In the genomic region with DNA sequence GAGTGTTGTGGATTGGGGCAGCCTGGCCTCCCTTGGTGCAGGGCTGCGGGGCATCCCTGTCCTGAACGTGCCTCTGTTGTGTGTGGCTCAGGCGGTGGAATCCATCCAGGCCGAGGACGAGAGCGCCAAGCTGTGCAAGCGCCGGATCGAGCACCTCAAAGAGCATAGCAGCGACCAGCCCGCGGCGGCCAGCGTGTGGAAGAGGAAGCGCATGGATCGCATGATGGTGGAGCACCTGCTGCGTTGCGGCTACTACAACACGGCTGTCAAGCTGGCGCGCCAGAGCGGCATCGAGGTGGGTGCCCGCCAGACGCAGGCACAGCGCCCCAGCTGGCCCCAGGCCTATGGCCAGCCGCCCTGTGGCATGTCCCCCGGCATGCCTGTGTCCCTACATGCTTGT, we compare ENCODE assay signal across 27 cellular contexts. TPM values are rescaled to one million over a fixed set of nuclear protein-coding genes. Genes with fewer than 3 reads are reported as not detected.
DNase-seq lines count a peak whose midpoint lies in the region; ATAC-seq, FAIRE-seq and TF ChIP-seq lines count a peak whose summit lies in the region.
"Had no signal": no experiment of that assay in that cellular context is flagged by ENCODE, and none has a peak within 500 bp of the region (broad histone marks: within the 10 kb centered on the region; RNA-seq: fewer than 3 reads in every experiment).

No MANE protein-coding gene starts in this region.

- no peak overlapping the region for H3K4me2 ChIP-seq in HepG2 (ENCODE audit: low read depth, low read length)
- H3K4me2 ChIP-seq: A549; BLaER1 treated with 17β-estradiol and CSF1 and Interleukin-3, amounts not matched to agents 10 nM and 100 nM had no signal

- H3K79me2 ChIP-seq in HepG2 (ENCODE audit: insufficient read depth, low read length) = peaks cover 25% of the 10 kb centered on the region

- no peak overlapping the region for H3K4me3 Mint-ChIP-seq in chondrocyte (ENCODE audit: unreplicated experiment)
- peak overlapping the region in 1 of 2 donors; percentile 21 for H3K4me3 Mint-ChIP-seq in stimulated activated naive CD8-positive, alpha-beta T cell treated with anti-CD3 and anti-CD28 coated beads, Interleukin-15, amount 100 ng/mL, for 72 hours
- H3K4me3 Mint-ChIP-seq: HFFc6 had no signal

- POLR2A ChIA-PET in HepG2 (lab: Yijun Ruan, JAX) = no interaction called here

- DNase-seq in HepG2 (ENCODE audit: low spot score) (no peak), right lobe of liver (no peak), chondrocyte (ENCODE audit: low spot score) (peak; percentile 87), T1000 (lab: John Stamatoyannopoulos, UW) (no peak)
- DNase-seq in stimulated activated naive CD8-positive, alpha-beta T cell treated with anti-CD3 and anti-CD28 coated beads, Interleukin-15, amount 100 ng/mL, for 72 hours = no peak
- DNase-seq in activated naive CD4-positive, alpha-beta T cell (lab: John Stamatoyannopoulos, UW) = no peak
- DNase-seq: AML-193; CD4-positive, alpha-beta T cell; DMS53; HFFc6; KG1; MM.1S; NCI-H2029; NCI-H446 treated with DMSO at 0.1 percent for 48 hours; NCI-H526; NCI-H82; NK-92 treated with Interleukin-12 subunit alpha and Interleukin-12 subunit beta, amount 100 ng/mL, for 24 hours; PC-3; SHP77 had no signal

- H3K27me3 ChIP-seq in HepG2 (ENCODE audit: control insufficient read depth in 1 of 2, insufficient read depth in 2 of 2, low read length in 2 of 2) (no peaks in the 10 kb centered on the region), right lobe of liver (no peaks in the 10 kb centered on the region)
- H3K27me3 ChIP-seq: BLaER1 treated with 17β-estradiol and CSF1 and Interleukin-3, amounts not matched to agents 10 nM and 100 nM had no signal

- no peak for FAIRE-seq in HepG2 (lab: Jason Lieb, UNC)
- FAIRE-seq: A549, D721Med, G401.6, HTR-8/SVneo had no signal

- no peak overlapping the region for H2AFZ ChIP-seq in HepG2 (ENCODE audit: low read length)

- H4K20me1 ChIP-seq in HepG2 (ENCODE audit: insufficient read depth, low read length) = peaks cover 1% of the 10 kb centered on the region; the same call in 1 of the 2 replicates

- no peaks in the 10 kb centered on the region for H3K27me3 Mint-ChIP-seq in chondrocyte (ENCODE audit: low read depth)
- no peaks in the 10 kb centered on the region for H3K27me3 Mint-ChIP-seq in stimulated activated naive CD8-positive, alpha-beta T cell treated with anti-CD3 and anti-CD28 coated beads, Interleukin-15, amount 100 ng/mL, for 72 hours
- H3K27me3 Mint-ChIP-seq: CD4-positive, alpha-beta T cell had no signal

- H3K27ac Mint-ChIP-seq in chondrocyte (ENCODE audit: unreplicated experiment) = no peak overlapping the region
- H3K27ac Mint-ChIP-seq in stimulated activated naive CD8-positive, alpha-beta T cell treated with anti-CD3 and anti-CD28 coated beads, Interleukin-15, amount 100 ng/mL, for 72 hours = peak overlapping the region in 1 of 2 donors; percentile 5
- H3K27ac Mint-ChIP-seq: HFFc6 had no signal

- peaks cover 26 to 58% of the 10 kb centered on the region in 2 experiments for H3K36me3 ChIP-seq in HepG2 (replicated peaks in 1 of 2; ENCODE audit: control insufficient read depth in 1 of 2, insufficient read depth in 2 of 2, low read length in 2 of 2)
- peaks cover 0 to 41% (median 14%) of the 10 kb centered on the region in 4 donors for H3K36me3 ChIP-seq in right lobe of liver
- peaks cover 75% of the 10 kb centered on the region for H3K36me3 ChIP-seq in KOPT-K1 (ENCODE audit: insufficient read depth, low read length)

- H3K9me3 ChIP-seq in HepG2 (ENCODE audit: low read length) (no peaks in the 10 kb centered on the region), right lobe of liver (no peaks in the 10 kb centered on the region), KOPT-K1 (ENCODE audit: insufficient read depth, low read length, poor library complexity, severe bottlenecking) (peaks cover 19% of the 10 kb centered on the region)
- H3K9me3 ChIP-seq: A549, HAP-1 had no signal

- no peak overlapping the region for H3K27ac ChIP-seq in HepG2 (ENCODE audit: extremely low read length, insufficient read depth, low read length)
- no peak overlapping the region for H3K27ac ChIP-seq in right lobe of liver
- H3K27ac ChIP-seq in KOPT-K1 (ENCODE audit: low read depth, low read length, poor library complexity, severe bottlenecking) = peak overlapping the region; percentile 25
- H3K27ac ChIP-seq: A549; BLaER1 treated with 17β-estradiol and CSF1 and Interleukin-3, amounts not matched to agents 10 nM and 100 nM had no signal

- no peak overlapping the region for H3K9ac ChIP-seq in HepG2 (ENCODE audit: insufficient read depth, low read depth, low read length)
- H3K9ac ChIP-seq: BLaER1 treated with 17β-estradiol and CSF1 and Interleukin-3, amounts not matched to agents 10 nM and 100 nM had no signal

- H3K36me3 Mint-ChIP-seq in chondrocyte (ENCODE audit: low read depth) = peaks cover 28% of the 10 kb centered on the region

- no peak for TF ChIP-seq POLR2A in HepG2 (IDR thresholded peaks at IDR 0.05; ENCODE audit: insufficient read depth in 1 of 2, low read depth in 2 of 2, low read length in 2 of 2)
- no peak for TF ChIP-seq POLR2A in right lobe of liver (IDR thresholded peaks at IDR 0.05)

- H3K4me3 ChIP-seq in HepG2 (replicated peaks in 1 of 3; ENCODE audit: insufficient read depth in 1 of 3, low read depth in 2 of 3, low read length in 3 of 3) (no peak overlapping the region), right lobe of liver (no peak overlapping the region)
- H3K4me3 ChIP-seq: A549; BLaER1 treated with 17β-estradiol and CSF1 and Interleukin-3, amounts not matched to agents 10 nM and 100 nM; HAP-1 had no signal

- no TSS peak for BruUV-seq in HepG2 (replicated peaks; lab: Mats Ljungman, UMichigan)

- CTCF ChIA-PET in HepG2 (lab: Yijun Ruan, JAX; ENCODE audit: low intra/inter-chr PET ratio, low total read pairs) = no interaction called here

- TF ChIP-seq RAD21 in HepG2 (CRISPR knock-in tag; IDR thresholded peaks at IDR 0.05) = no peak

- in situ Hi-C loops in HepG2 (cut with HindIII; ENCODE audit: extremely low pct_ligation_motif_present, low pct_unique_long_range_greater_than_20kb) = no loop called here

- ATAC-seq in HepG2 = no peak
- ATAC-seq in right lobe of liver = no peak
- peak; percentile 8 for ATAC-seq in stimulated activated naive CD8-positive, alpha-beta T cell treated with anti-CD3 and anti-CD28 coated beads, Interleukin-15, amount 100 ng/mL, for 72 hours
- ATAC-seq in GM21515 (IDR thresholded peaks at IDR 0.05; ENCODE audit: unreplicated experiment) = no peak
- ATAC-seq: A549, PC-3 had no signal

- peaks cover 2% of the 10 kb centered on the region for H3K4me1 Mint-ChIP-seq in chondrocyte (ENCODE audit: low read depth)
- peaks cover 47% of the 10 kb centered on the region for H3K4me1 Mint-ChIP-seq in stimulated activated naive CD8-positive, alpha-beta T cell treated with anti-CD3 and anti-CD28 coated beads, Interleukin-15, amount 100 ng/mL, for 72 hours

- peaks cover 27% of the 10 kb centered on the region for H3K4me1 ChIP-seq in HepG2 (ENCODE audit: insufficient read depth, low read length)
- peaks cover 0 to under 1% (median 0%) of the 10 kb centered on the region in 4 donors for H3K4me1 ChIP-seq in right lobe of liver
- H3K4me1 ChIP-seq: A549, HAP-1 had no signal

- intact Hi-C loops in HepG2 (cut with micrococcal nuclease; ENCODE audit: unreplicated experiment) (no loop called here), right lobe of liver (cut with DNase I) (no loop called here)

- H3K9me3 Mint-ChIP-seq in chondrocyte (ENCODE audit: low read depth) = no peaks in the 10 kb centered on the region
- no peaks in the 10 kb centered on the region for H3K9me3 Mint-ChIP-seq in stimulated activated naive CD8-positive, alpha-beta T cell treated with anti-CD3 and anti-CD28 coated beads, Interleukin-15, amount 100 ng/mL, for 72 hours
- H3K9me3 Mint-ChIP-seq: CD4-positive, alpha-beta T cell; HFFc6 had no signal

- TF ChIP-seq EP300 in HepG2 (IDR thresholded peaks at IDR 0.05; ENCODE audit: low read depth in 2 of 2, low read length in 2 of 2) = no peak
- TF ChIP-seq EP300 in HepG2 (CRISPR knock-in tag; IDR thresholded peaks at IDR 0.05; ENCODE audit: borderline replicate concordance) = no peak

- 97% methylated on average over 24 of the region's 28 CpGs for WGBS in HepG2 (ENCODE audit: low lambda C conversion rate)
- WGBS in right lobe of liver (ENCODE audit: insufficient coverage, low coverage, low lambda C conversion rate, missing lambda C conversion rate) = no CpG with 5 or more reads among the region's 28 CpGs

- TF ChIP-seq CTCF in HepG2 (CRISPR knock-in tag; IDR thresholded peaks at IDR 0.05) = no peak
- no peak for TF ChIP-seq CTCF in right lobe of liver (IDR thresholded peaks at IDR 0.05)
- no peak for TF ChIP-seq CTCF in chondrocyte (IDR thresholded peaks at IDR 0.05)

RNA-seq across cellular contexts. Expression of a gene that starts 25.6 kb away (rescaled TPM):
- total RNA-seq in HepG2 (2016; rRNA removed; fragmentation: Illumina TruSeq; extraction: Trizol) (52.0 and 65.2 TPM in 2 replicates), right lobe of liver (10 to 100 TPM; 24.3 to 42.0 (median 27.9) TPM), chondrocyte (54.4 to 62.6 TPM (median 56.3 TPM) in 3 replicates)
- 10.0 and 10.5 TPM in 2 replicates for total RNA-seq in HepG2 (2016; cell fraction: cytosol; rRNA removed; fragmentation: Illumina TruSeq; extraction: Trizol; ENCODE audit: low read depth)
- total RNA-seq in HepG2 (2016; cell fraction: insoluble cytoplasmic fraction; rRNA removed; fragmentation: Illumina TruSeq; extraction: Trizol) = 55.0 and 59.4 TPM in 2 replicates
- 23.7 and 24.2 TPM in 2 replicates for total RNA-seq in HepG2 (2016; cell fraction: membrane; rRNA removed; fragmentation: Illumina TruSeq; extraction: Trizol)
- 30.2 and 31.7 TPM in 2 replicates for total RNA-seq in HepG2 (2016; cell fraction: nucleus; rRNA removed; fragmentation: Illumina TruSeq; extraction: Trizol)
- 57.1 and 60.7 TPM in 2 replicates for polyA plus RNA-seq in HepG2 (2011; rRNA removed)
- 48.5 and 73.3 TPM in 2 replicates for polyA plus RNA-seq in HepG2 (2011; cell fraction: cytosol; rRNA removed)
- 171 and 221 TPM in 2 replicates for polyA plus RNA-seq in HepG2 (2011; cell fraction: nucleus; rRNA removed)
- 28.9 and 30.8 TPM in 2 replicates for polyA plus RNA-seq in HepG2 (2012)
- polyA plus RNA-seq in HepG2 (2016; cell fraction: cytosol; fragmentation: Illumina TruSeq; extraction: Trizol; ENCODE audit: low read depth) = 5.9 and 6.3 TPM in 2 replicates
- 60.8 and 67.1 TPM in 2 replicates for polyA plus RNA-seq in HepG2 (2016; cell fraction: insoluble cytoplasmic fraction; fragmentation: Illumina TruSeq; extraction: Trizol; ENCODE audit: low read depth)
- polyA plus RNA-seq in HepG2 (2016; cell fraction: membrane; fragmentation: Illumina TruSeq; extraction: Trizol; ENCODE audit: low read depth) = 15.8 and 16.9 TPM in 2 replicates
- polyA plus RNA-seq in HepG2 (2016; cell fraction: nucleus; fragmentation: Illumina TruSeq; extraction: Trizol; ENCODE audit: insufficient read depth, low read depth) = 69.6 and 72.4 TPM in 2 replicates
- 56.6 and 139 TPM in 2 replicates for polyA minus RNA-seq in HepG2 (2011; rRNA and poly(A)+ RNA removed; ENCODE audit: low replicate concordance)
- polyA minus RNA-seq in HepG2 (2011; cell fraction: cytosol; rRNA and poly(A)+ RNA removed) = 41.7 and 45.7 TPM in 2 replicates
- 40.9 and 44.3 TPM in 2 replicates for polyA minus RNA-seq in HepG2 (2011; cell fraction: nucleus; rRNA and poly(A)+ RNA removed)

RNA-seq across cellular contexts. Expression of a gene that starts 31.7 kb away (rescaled TPM):
- total RNA-seq in HepG2 (2016; rRNA removed; fragmentation: Illumina TruSeq; extraction: Trizol) (4.6 and 4.8 TPM in 2 replicates), right lobe of liver (10 to 100 TPM in 3 of 6 experiments, 1 to 10 TPM in 3; 9.1 to 14.5 (median 11.3) TPM), chondrocyte (20.7 to 35.1 TPM (median 20.9 TPM) in 3 replicates)
- 2.3 and 4.1 TPM in 2 replicates for total RNA-seq in HepG2 (2016; cell fraction: cytosol; rRNA removed; fragmentation: Illumina TruSeq; extraction: Trizol; ENCODE audit: low read depth)
- total RNA-seq in HepG2 (2016; cell fraction: insoluble cytoplasmic fraction; rRNA removed; fragmentation: Illumina TruSeq; extraction: Trizol) = 3.7 and 4.7 TPM in 2 replicates
- total RNA-seq in HepG2 (2016; cell fraction: membrane; rRNA removed; fragmentation: Illumina TruSeq; extraction: Trizol) = 2.9 and 3.9 TPM in 2 replicates
- total RNA-seq in HepG2 (2016; cell fraction: nucleus; rRNA removed; fragmentation: Illumina TruSeq; extraction: Trizol) = 6.9 and 7.1 TPM in 2 replicates
- 8.4 and 8.6 TPM in 2 replicates for polyA plus RNA-seq in HepG2 (2011; rRNA removed)
- 3.0 and 4.1 TPM in 2 replicates for polyA plus RNA-seq in HepG2 (2011; cell fraction: cytosol; rRNA removed)
- polyA plus RNA-seq in HepG2 (2011; cell fraction: nucleus; rRNA removed) = 80.9 and 90.3 TPM in 2 replicates
- 7.1 and 7.7 TPM in 2 replicates for polyA plus RNA-seq in HepG2 (2012)
- 0.16 and 0.25 TPM in 2 replicates for polyA plus RNA-seq in HepG2 (2016; cell fraction: cytosol; fragmentation: Illumina TruSeq; extraction: Trizol; ENCODE audit: low read depth)
- polyA plus RNA-seq in HepG2 (2016; cell fraction: insoluble cytoplasmic fraction; fragmentation: Illumina TruSeq; extraction: Trizol; ENCODE audit: low read depth) = 3.8 and 4.8 TPM in 2 replicates
- 0.59 and 0.60 TPM in 2 replicates for polyA plus RNA-seq in HepG2 (2016; cell fraction: membrane; fragmentation: Illumina TruSeq; extraction: Trizol; ENCODE audit: low read depth)
- polyA plus RNA-seq in HepG2 (2016; cell fraction: nucleus; fragmentation: Illumina TruSeq; extraction: Trizol; ENCODE audit: insufficient read depth, low read depth) = 29.2 and 29.8 TPM in 2 replicates
- polyA minus RNA-seq in HepG2 (2011; rRNA and poly(A)+ RNA removed; ENCODE audit: low replicate concordance) = 3.9 and 14.3 TPM in 2 replicates
- 3.6 and 4.4 TPM in 2 replicates for polyA minus RNA-seq in HepG2 (2011; cell fraction: cytosol; rRNA and poly(A)+ RNA removed)
- 18.8 and 20.2 TPM in 2 replicates for polyA minus RNA-seq in HepG2 (2011; cell fraction: nucleus; rRNA and poly(A)+ RNA removed)
